In genomic region chr17:49880291-49881053, GRCh38 we compare ENCODE assay signal across 1 cellular context.
TF ChIP-seq lines count a peak whose summit lies in the region.

No MANE protein-coding gene starts in this region.

TF ChIP-seq in HepG2, 621 proteins besides CTCF, POLR2A, EP300 and RAD21 (continued from another document and continues in another):
- TF ChIP-seq ZNF879 (CRISPR knock-in tag; IDR thresholded peaks at IDR 0.05) (no peak), ZFP91 (CRISPR knock-in tag; IDR thresholded peaks at IDR 0.05; ENCODE audit: borderline replicate concordance) (peak; percentile 66; the same call in 1 of the 2 replicates), ZNF678 (CRISPR knock-in tag; IDR thresholded peaks at IDR 0.05) (0 out of 2 replicates have a peak, but pooled peaks have one; percentile 51), TMF1 (CRISPR knock-in tag; IDR thresholded peaks at IDR 0.05; ENCODE audit: low read depth) (no peak), U2AF2 (IDR thresholded peaks at IDR 0.05; ENCODE audit: low read depth, low read length) (no peak), ZNF383 (CRISPR knock-in tag; IDR thresholded peaks at IDR 0.05; ENCODE audit: borderline replicate concordance) (no peak), RXRB (CRISPR knock-in tag; IDR thresholded peaks at IDR 0.05; ENCODE audit: borderline replicate concordance) (peak; percentile 18; the same call in 1 of the 2 replicates), ZNF552 (CRISPR knock-in tag; IDR thresholded peaks at IDR 0.05; ENCODE audit: borderline replicate concordance) (no peak), MIXL1 (CRISPR knock-in tag; IDR thresholded peaks at IDR 0.05) (0 out of 2 replicates have a peak, but pooled peaks have one; percentile 31), NR2F6 (IDR thresholded peaks at IDR 0.05) (no peak), NR2F6 (CRISPR knock-in tag; IDR thresholded peaks at IDR 0.05) (no peak; the same call in 1 of the 2 replicates), SOX6 (IDR thresholded peaks at IDR 0.05) (no peak), SOX6 (CRISPR knock-in tag; IDR thresholded peaks at IDR 0.05) (no peak), SALL1 (CRISPR knock-in tag; IDR thresholded peaks at IDR 0.05) (peak; percentile 61), ZNF577 (CRISPR knock-in tag; IDR thresholded peaks at IDR 0.05; ENCODE audit: borderline replicate concordance, low read depth) (no peak), NCOA1 (CRISPR knock-in tag; IDR thresholded peaks at IDR 0.05) (no peak), KDM2A (CRISPR knock-in tag; IDR thresholded peaks at IDR 0.05; ENCODE audit: borderline replicate concordance, low read depth) (peak; percentile 73), ZNF446 (CRISPR knock-in tag; IDR thresholded peaks at IDR 0.05) (no peak), ZBTB46 (CRISPR knock-in tag; IDR thresholded peaks at IDR 0.05; ENCODE audit: borderline replicate concordance) (no peak), JUND (CRISPR knock-in tag; IDR thresholded peaks at IDR 0.05) (no peak), MXD1 (CRISPR knock-in tag; IDR thresholded peaks at IDR 0.05) (no peak), TCF7L2 (IDR thresholded peaks at IDR 0.05; ENCODE audit: low read depth, low read length) (no peak), TBL1XR1 (IDR thresholded peaks at IDR 0.05; ENCODE audit: borderline replicate concordance, low read length, partially characterized antibody) (peak; percentile 28), SMARCC2 (IDR thresholded peaks at IDR 0.05) (no peak), ZGPAT (CRISPR knock-in tag; IDR thresholded peaks at IDR 0.05) (peak; percentile 51; the same call in 1 of the 2 replicates), HMGXB4 (CRISPR knock-in tag; IDR thresholded peaks at IDR 0.05; ENCODE audit: borderline replicate concordance in 1 of 2, low read depth in 1 of 2) (peak; percentile 64 to 76; a peak in 3 of 4 replicates), TCF12 (IDR thresholded peaks at IDR 0.05) (no peak), TCF12 (CRISPR knock-in tag; IDR thresholded peaks at IDR 0.05) (no peak), MXD4 (CRISPR knock-in tag; IDR thresholded peaks at IDR 0.05) (no peak), MED1 (CRISPR knock-in tag; IDR thresholded peaks at IDR 0.05) (no peak), ZNF780A (CRISPR knock-in tag; IDR thresholded peaks at IDR 0.05) (no peak), MAFK (conservative IDR thresholded peaks at IDR 0.05 in 1 of 2, IDR thresholded peaks at IDR 0.05 in 1 of 2; ENCODE audit: low read length in 2 of 2) (no peak), FOXC1 (CRISPR knock-in tag; IDR thresholded peaks at IDR 0.05; ENCODE audit: borderline replicate concordance) (no peak), TFDP2 (CRISPR knock-in tag; IDR thresholded peaks at IDR 0.05) (peak; percentile 29; the same call in 1 of the 2 replicates), POGK (CRISPR knock-in tag; conservative IDR thresholded peaks at IDR 0.05) (no peak), MEF2D (CRISPR knock-in tag; IDR thresholded peaks at IDR 0.05) (no peak), TIGD3 (CRISPR knock-in tag; IDR thresholded peaks at IDR 0.05; ENCODE audit: borderline replicate concordance) (no peak), FLYWCH1 (CRISPR knock-in tag; IDR thresholded peaks at IDR 0.05) (no peak), SIN3A (IDR thresholded peaks at IDR 0.05; ENCODE audit: borderline replicate concordance, low read depth, low read length) (no peak), FOSL2 (CRISPR knock-in tag; IDR thresholded peaks at IDR 0.05) (peak; percentile 34; the same call in 1 of the 2 replicates), PRDM15 (CRISPR knock-in tag; IDR thresholded peaks at IDR 0.05) (no peak), BCL3 (CRISPR knock-in tag; IDR thresholded peaks at IDR 0.05) (no peak), ATF3 (CRISPR knock-in tag; IDR thresholded peaks at IDR 0.05) (no peak), ZNF230 (CRISPR knock-in tag; IDR thresholded peaks at IDR 0.05) (0 out of 2 replicates have a peak, but pooled peaks have one; percentile 73), THRA (CRISPR knock-in tag; IDR thresholded peaks at IDR 0.05; ENCODE audit: borderline replicate concordance) (0 out of 2 replicates have a peak, but pooled peaks have one; percentile 25), ERF (CRISPR knock-in tag; IDR thresholded peaks at IDR 0.05) (peak; percentile 53; the same call in 1 of the 2 replicates), YEATS2 (CRISPR knock-in tag; IDR thresholded peaks at IDR 0.05; ENCODE audit: borderline replicate concordance) (no peak; the same call in 1 of the 2 replicates)
